ENCODE assay signal across 15 cellular contexts in the genomic region with DNA sequence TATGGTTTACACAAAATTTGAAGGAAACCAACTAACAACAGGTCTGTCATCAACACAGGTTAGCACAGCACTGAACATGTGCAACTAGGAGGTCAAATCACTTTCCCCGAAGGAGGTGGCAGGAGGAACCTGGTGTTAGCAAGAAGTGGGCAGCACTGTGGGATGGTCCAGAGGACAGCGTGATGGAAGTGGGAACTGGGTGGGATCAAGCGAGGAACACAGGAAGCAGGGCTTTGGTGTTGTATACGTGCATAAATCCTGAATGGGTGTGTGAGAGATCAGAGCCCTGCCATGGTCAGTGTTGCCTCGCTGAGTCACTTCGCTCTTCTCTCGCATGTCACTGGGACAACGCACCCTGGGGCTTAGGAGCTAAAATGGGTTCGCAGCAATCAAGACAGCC.
DNase-seq lines count a peak whose midpoint lies in the region; ATAC-seq and TF ChIP-seq lines count a peak whose summit lies in the region.
"Had no signal": no experiment of that assay in that cellular context is flagged by ENCODE, and none has a peak within 500 bp of the region (broad histone marks: within the 10 kb centered on the region; RNA-seq: fewer than 3 reads in every experiment).

No MANE protein-coding gene starts in this region.

- DNase-seq in ELF-1 (ENCODE audit: low read depth, low spot score) (peak; percentile 14), RPMI7951 (ENCODE audit: low read depth) (peak; percentile 49), fibroblast of villous mesenchyme (ENCODE audit: low read depth) (peak; percentile 7), GOT3 (lab: John Stamatoyannopoulos, UW) (no peak), GDM1 (lab: John Stamatoyannopoulos, UW) (no peak)
- DNase-seq: ACHN; BE2C; CD4-positive, alpha-beta memory T cell; DMS79; GM23248 had no signal

- H3K4me3 ChIP-seq in fibroblast of villous mesenchyme (ENCODE audit: low read depth, low read length) = no peak overlapping the region
- H3K4me3 ChIP-seq: GM23248, HAP-1 had no signal

- H3K27ac ChIP-seq in temporal lobe (ENCODE audit: low read depth, low read length) = peak overlapping the region; percentile 31
- H3K27ac ChIP-seq: C4-2B, GM23248 had no signal

- no peak for TF ChIP-seq CTCF in fibroblast of villous mesenchyme (IDR thresholded peaks at IDR 0.05; ENCODE audit: insufficient read depth, low read depth, low read length)

- no peak for ATAC-seq in GM19397 (IDR thresholded peaks at IDR 0.05; ENCODE audit: unreplicated experiment)
- ATAC-seq: HepG2 had no signal

Comparison
In these comparisons a context has a peak if more than half of its experiments do, and no peak if none do; other contexts are left out.
1. DNase-seq: peak in ELF-1 (single experiment), RPMI7951 (single experiment) and fibroblast of villous mesenchyme (single experiment); none in GOT3 (single experiment) and GDM1 (single experiment).